Comparison of ENCODE assay signal across 8 cellular contexts in genomic region chr14:95609398-95609990, GRCh38.
DNase-seq lines count a peak whose midpoint lies in the region; ATAC-seq and TF ChIP-seq lines count a peak whose summit lies in the region.

No MANE protein-coding gene starts in this region.

- H3K79me2 ChIP-seq in DOHH2 (ENCODE audit: control insufficient read depth, low read length) (no peaks in the 10 kb centered on the region), OCI-LY3 (ENCODE audit: low read length) (no peaks in the 10 kb centered on the region)

- ATAC-seq in activated CD4-positive, CD25-positive, alpha-beta regulatory T cell treated with anti-CD3 and anti-CD28 coated beads, Interleukin-2, amount 50 U/mL, for 24 hours = no peak
- ATAC-seq in activated naive CD4-positive, alpha-beta T cell treated with anti-CD3 and anti-CD28 coated beads, Interleukin-2, amount 50 U/mL, for 72 hours = no peak

- no peak overlapping the region for H3K9ac ChIP-seq in OCI-LY3 (ENCODE audit: low read length)

- H3K27me3 ChIP-seq in DOHH2 (ENCODE audit: control insufficient read depth, low read length) = peaks cover 67% of the 10 kb centered on the region
- peaks cover 54% of the 10 kb centered on the region for H3K27me3 ChIP-seq in OCI-LY3 (ENCODE audit: low read depth, low read length)
- no peaks in the 10 kb centered on the region for H3K27me3 ChIP-seq in testis

- H3K36me3 ChIP-seq in DOHH2 (ENCODE audit: control insufficient read depth, low read length) = no peaks in the 10 kb centered on the region
- H3K36me3 ChIP-seq in OCI-LY3 (replicated peaks; ENCODE audit: low read depth, low read length) = no peaks in the 10 kb centered on the region
- H3K36me3 ChIP-seq in testis (ENCODE audit: low read depth, missing control alignments) = no peaks in the 10 kb centered on the region

- H3K9me3 ChIP-seq in DOHH2 (ENCODE audit: control insufficient read depth, insufficient read depth, low read length) (no peaks in the 10 kb centered on the region), OCI-LY3 (ENCODE audit: insufficient read depth, low read length) (no peaks in the 10 kb centered on the region), testis (no peaks in the 10 kb centered on the region)

- intact Hi-C loops in testis (cut with DNase I; ENCODE audit: low total_unique reads) = no loop called here

- H3K9me2 ChIP-seq in DOHH2 (replicated peaks; ENCODE audit: control insufficient read depth, low read length) = no peaks in the 10 kb centered on the region

- TF ChIP-seq POLR2A in testis (IDR thresholded peaks at IDR 0.05) = no peak

- no peak overlapping the region for H3K4me3 ChIP-seq in DOHH2 (ENCODE audit: low read length)
- H3K4me3 ChIP-seq in OCI-LY3 (ENCODE audit: low read length) = no peak overlapping the region
- H3K4me3 ChIP-seq in fibroblast of pulmonary artery (replicated peaks; ENCODE audit: low read depth, low read length) = no peak overlapping the region
- H3K4me3 ChIP-seq in testis = no peak overlapping the region

- H3K27ac ChIP-seq in DOHH2 (ENCODE audit: low read depth, low read length) (no peak overlapping the region), OCI-LY3 (ENCODE audit: low read length) (no peak overlapping the region), testis (no peak overlapping the region)

- TF ChIP-seq CTCF in DOHH2 (IDR thresholded peaks at IDR 0.05; ENCODE audit: low read depth, low read length, poor library complexity, severe bottlenecking) (peak; percentile 71), OCI-LY3 (IDR thresholded peaks at IDR 0.05; ENCODE audit: low read depth, low read length) (peak; percentile 87), fibroblast of pulmonary artery (IDR thresholded peaks at IDR 0.05; ENCODE audit: low read length, missing control alignments) (peak; percentile 46), testis (IDR thresholded peaks at IDR 0.05) (no peak)

- H3K36me3 Mint-ChIP-seq in activated naive CD4-positive, alpha-beta T cell treated with anti-CD3 and anti-CD28 coated beads, Interleukin-2, amount 50 U/mL, for 72 hours = no peaks in the 10 kb centered on the region

- DNase-seq in HT1080 (ENCODE audit: low read depth) (peak; percentile 38), fibroblast of pulmonary artery (ENCODE audit: low read depth) (peak; percentile 19), testis (peak; percentile 64)
- DNase-seq in activated CD4-positive, CD25-positive, alpha-beta regulatory T cell treated with anti-CD3 and anti-CD28 coated beads, Interleukin-2, amount 50 U/mL, for 72 hours = no peak
- DNase-seq in activated naive CD4-positive, alpha-beta T cell treated with anti-CD3 and anti-CD28 coated beads, Interleukin-2, amount 50 U/mL, for 72 hours (ENCODE audit: low spot score in 2 of 2) = no peak

- no peaks in the 10 kb centered on the region for H3K4me1 ChIP-seq in DOHH2 (ENCODE audit: control insufficient read depth, low read length)
- H3K4me1 ChIP-seq in OCI-LY3 (ENCODE audit: low read length) = no peaks in the 10 kb centered on the region
- H3K4me1 ChIP-seq in testis = no peaks in the 10 kb centered on the region

- H3K4me2 ChIP-seq in DOHH2 (ENCODE audit: low read length) (no peak overlapping the region), OCI-LY3 (ENCODE audit: low read length) (no peak overlapping the region)

- H3F3A ChIP-seq in DOHH2 (ENCODE audit: control insufficient read depth, insufficient read depth) = no peaks in the 10 kb centered on the region

- 45 to 65% methylated on average over 7 of the region's 7 CpGs for WGBS in testis, 2 donors

- no peaks in the 10 kb centered on the region for H3K9me3 Mint-ChIP-seq in activated naive CD4-positive, alpha-beta T cell treated with anti-CD3 and anti-CD28 coated beads, Interleukin-2, amount 50 U/mL, for 72 hours

- H4K20me1 ChIP-seq in DOHH2 (ENCODE audit: control insufficient read depth, insufficient read depth, low read depth, low read length) = no peaks in the 10 kb centered on the region; the same call in 1 of the 2 replicates
- H4K20me1 ChIP-seq in OCI-LY3 (ENCODE audit: insufficient read depth, low read length) = no peaks in the 10 kb centered on the region

- no peak overlapping the region for H3K27ac Mint-ChIP-seq in activated naive CD4-positive, alpha-beta T cell treated with anti-CD3 and anti-CD28 coated beads, Interleukin-2, amount 50 U/mL, for 72 hours

- no peak overlapping the region for H2AFZ ChIP-seq in OCI-LY3 (ENCODE audit: low read depth, low read length)

Comparison
In these comparisons a context has a peak if more than half of its experiments do, and no peak if none do; other contexts are left out.
1. CTCF ChIP-seq: peak in DOHH2 (single experiment), OCI-LY3 (single experiment) and fibroblast of pulmonary artery (single experiment); none in testis (0 of 3).
2. DNase-seq: peak in HT1080 (single experiment), fibroblast of pulmonary artery (single experiment) and testis (single experiment); none in activated CD4-positive, CD25-positive, alpha-beta regulatory T cell treated with anti-CD3 and anti-CD28 coated beads, Interleukin-2, amount 50 U/mL, for 72 hours (single experiment) and activated naive CD4-positive, alpha-beta T cell treated with anti-CD3 and anti-CD28 coated beads, Interleukin-2, amount 50 U/mL, for 72 hours (0 of 2).